ENCODE assay signal across 16 cellular contexts in the genomic region with DNA sequence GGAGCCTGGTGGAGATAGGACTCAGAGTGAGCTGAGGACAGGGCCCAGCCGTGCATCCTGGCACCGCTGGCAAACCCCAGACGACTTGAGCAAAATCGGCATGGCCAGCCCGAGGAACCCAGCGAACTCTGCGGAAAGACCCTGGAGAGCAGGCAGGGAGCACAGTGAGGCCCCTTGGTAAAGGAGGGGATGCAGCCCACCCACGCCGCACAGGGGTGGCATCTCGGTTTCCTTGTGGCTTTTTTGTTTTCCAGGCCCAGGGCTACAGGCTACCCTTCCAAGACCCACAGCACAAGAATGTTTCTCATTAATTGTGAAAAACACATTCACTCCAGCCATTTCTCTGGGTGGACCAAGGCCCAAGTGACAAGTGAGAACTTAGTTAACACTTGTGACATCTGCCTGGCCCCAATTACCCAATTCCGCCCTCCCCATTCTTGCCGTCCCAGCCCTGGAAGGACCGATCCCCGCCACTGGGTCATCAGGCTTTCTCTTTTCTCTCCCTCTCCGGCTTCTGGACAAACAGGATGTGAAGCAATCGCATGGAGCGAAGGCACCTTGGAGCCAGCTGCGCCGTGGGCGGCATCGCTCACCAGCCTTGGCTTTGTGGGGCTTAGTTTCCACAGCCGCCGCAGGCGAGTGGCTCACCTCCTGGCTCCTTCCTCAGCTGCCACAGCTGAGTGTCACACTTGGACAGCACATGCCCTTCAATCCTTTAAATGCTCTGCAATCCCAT.
A peak's percentile ranks its signal among the peaks of the same experiment; 100 is the strongest.
DNase-seq lines count a peak whose midpoint lies in the region; ATAC-seq, FAIRE-seq and TF ChIP-seq lines count a peak whose summit lies in the region.
"Had no signal": no experiment of that assay in that cellular context is flagged by ENCODE, and none has a peak within 500 bp of the region (broad histone marks: within the 10 kb centered on the region; RNA-seq: fewer than 3 reads in every experiment).

No MANE protein-coding gene starts in this region.

- H3K27ac ChIP-seq in small intestine (ENCODE audit: low read depth in 1 of 2, low read length in 1 of 2) = no peak overlapping the region
- H3K27ac ChIP-seq: esophagus muscularis mucosa, prostate gland had no signal

- FAIRE-seq in small intestine (lab: Jason Lieb, UNC) = no peak

- H3K4me1 Mint-ChIP-seq in HFFc6 (ENCODE audit: low read depth) (peaks cover 22% of the 10 kb centered on the region), MCF 10A (ENCODE audit: insufficient read depth, unreplicated experiment) (peaks cover 24% of the 10 kb centered on the region), nephron progenitor cell (peaks cover 21% of the 10 kb centered on the region)
- H3K4me1 Mint-ChIP-seq: activated naive CD8-positive, alpha-beta T cell treated with anti-CD3 and anti-CD28 coated beads, Interleukin-2, amount 50 U/mL, for 24 hours; B cell; IgD-negative memory B cell had no signal

- H3K27ac Mint-ChIP-seq in HFFc6 (peak overlapping the region; percentile 76; the same call in 1 of the 2 replicates), MCF 10A (ENCODE audit: low read depth, unreplicated experiment) (peak overlapping the region; percentile 33), nephron progenitor cell (peak overlapping the region; percentile 24)
- H3K27ac Mint-ChIP-seq: activated naive CD8-positive, alpha-beta T cell treated with anti-CD3 and anti-CD28 coated beads, Interleukin-2, amount 50 U/mL, for 24 hours; B cell; GM23338; IgD-negative memory B cell had no signal

- H3K36me3 Mint-ChIP-seq in HFFc6 (ENCODE audit: low read depth) (no peaks in the 10 kb centered on the region; the same call in 1 of the 2 replicates), MCF 10A (ENCODE audit: insufficient read depth, unreplicated experiment) (no peaks in the 10 kb centered on the region), nephron progenitor cell (ENCODE audit: low read depth) (peaks cover 23% of the 10 kb centered on the region)
- H3K36me3 Mint-ChIP-seq: IgD-negative memory B cell had no signal

- CTCF ChIA-PET in BJ (lab: Yijun Ruan, JAX) (interaction anchor here (1.1 kb wide), 1 partner anchor 17 kb away, joined by 3 read pairs; no protein-coding TSS in a partner anchor), MCF 10A (lab: Yijun Ruan, JAX) (interaction anchor here (0.7 to 1.4 kb wide), 2 partner anchors 14 to 153 kb away, joined by 3 to 4 read pairs; no protein-coding TSS in a partner anchor)

- TF ChIP-seq CTCF in BJ (IDR thresholded peaks at IDR 0.05; ENCODE audit: insufficient read depth, low read depth, low read length) (no peak), HFFc6 (IDR thresholded peaks at IDR 0.05) (no peak), MCF 10A (IDR thresholded peaks at IDR 0.05; ENCODE audit: unreplicated experiment) (no peak), nephron progenitor cell (IDR thresholded peaks at IDR 0.05) (no peak)

- H3K9me3 ChIP-seq in small intestine (ENCODE audit: control insufficient read depth, low read depth) = no peaks in the 10 kb centered on the region
- H3K9me3 ChIP-seq: esophagus muscularis mucosa, prostate gland had no signal

- peak; percentile 62 for DNase-seq in BJ (ENCODE audit: low read depth)
- peak; percentile 78 for DNase-seq in HFFc6
- DNase-seq in MCF 10A (ENCODE audit: unreplicated experiment) = peak; percentile 92
- DNase-seq in nephron progenitor cell = no peak
- no peak for DNase-seq in GOT3 (lab: John Stamatoyannopoulos, UW)
- no peak for DNase-seq in small intestine
- DNase-seq in SKM-1 treated with dmso at 0.1 percent for 144 hours (lab: John Stamatoyannopoulos, UW; ENCODE audit: unreplicated experiment) = no peak
- DNase-seq: activated naive CD8-positive, alpha-beta T cell treated with anti-CD3 and anti-CD28 coated beads, Interleukin-2, amount 50 U/mL, for 24 hours; dermis blood vessel endothelial cell; NCI-H1092 treated with DMSO at 0.1 percent for 48 hours had no signal

- H3K4me3 ChIP-seq in BJ (ENCODE audit: low read depth, low read length) (no peak overlapping the region), small intestine (ENCODE audit: low read depth in 1 of 2, low read length in 2 of 2) (no peak overlapping the region)
- H3K4me3 ChIP-seq: esophagus muscularis mucosa, GM23338, prostate gland had no signal

- POLR2A ChIA-PET in BJ (lab: Charles Lee) (no interaction called here), MCF 10A (lab: Yijun Ruan, JAX) (interaction anchor here (0.7 to 1.2 kb wide), 5 partner anchors 14 to 389 kb away, joined by 3 to 5 read pairs (median 3); no protein-coding TSS in a partner anchor)

- intact Hi-C loops in MCF 10A (cut with micrococcal nuclease) = no loop called here

- H3K27me3 Mint-ChIP-seq in HFFc6 (ENCODE audit: insufficient read depth) (peaks cover 8% of the 10 kb centered on the region; the same call in 1 of the 2 replicates), MCF 10A (ENCODE audit: insufficient read depth, unreplicated experiment) (no peaks in the 10 kb centered on the region), nephron progenitor cell (ENCODE audit: low read depth, poor library complexity) (peaks cover 3% of the 10 kb centered on the region)
- H3K27me3 Mint-ChIP-seq: activated naive CD8-positive, alpha-beta T cell treated with anti-CD3 and anti-CD28 coated beads, Interleukin-2, amount 50 U/mL, for 24 hours; B cell; IgD-negative memory B cell had no signal

- no peaks in the 10 kb centered on the region for H3K36me3 ChIP-seq in BJ (ENCODE audit: control insufficient read depth, insufficient read depth, low read length)
- H3K36me3 ChIP-seq in small intestine (ENCODE audit: control insufficient read depth in 2 of 2, insufficient read depth in 2 of 2, low read length in 2 of 2) = no peaks in the 10 kb centered on the region
- H3K36me3 ChIP-seq: esophagus muscularis mucosa, prostate gland had no signal

- no peaks in the 10 kb centered on the region for H3K4me1 ChIP-seq in small intestine (ENCODE audit: control insufficient read depth in 2 of 2, insufficient read depth in 1 of 2, low read depth in 1 of 2, low read length in 1 of 2)
- H3K4me1 ChIP-seq: esophagus muscularis mucosa, prostate gland had no signal

- 81 to 88% (median 87%) methylated on average over 24 of the region's 24 CpGs for WGBS in small intestine, 3 donors

- no peak for ATAC-seq in GM19467 (IDR thresholded peaks at IDR 0.05; ENCODE audit: unreplicated experiment)
- ATAC-seq: activated naive CD8-positive, alpha-beta T cell treated with anti-CD3 and anti-CD28 coated beads, Interleukin-2, amount 50 U/mL, for 24 hours; GM23338 had no signal

- no TSS peak for BruUV-seq in MCF 10A (replicated peaks; lab: Mats Ljungman, UMichigan)

- H3K27me3 ChIP-seq in BJ (ENCODE audit: control insufficient read depth, insufficient read depth, low read length) (peaks cover 2% of the 10 kb centered on the region), small intestine (ENCODE audit: control insufficient read depth in 2 of 2, insufficient read depth in 2 of 2, low read length in 2 of 2) (no peaks in the 10 kb centered on the region)

- H3K4me3 Mint-ChIP-seq in HFFc6 (peak overlapping the region; percentile 16; the same call in 1 of the 2 replicates), MCF 10A (ENCODE audit: unreplicated experiment) (no peak overlapping the region), nephron progenitor cell (no peak overlapping the region)
- H3K4me3 Mint-ChIP-seq: activated naive CD8-positive, alpha-beta T cell treated with anti-CD3 and anti-CD28 coated beads, Interleukin-2, amount 50 U/mL, for 24 hours; B cell; GM23338; IgD-negative memory B cell had no signal

- H3K9me3 Mint-ChIP-seq in HFFc6 (no peaks in the 10 kb centered on the region), MCF 10A (ENCODE audit: unreplicated experiment) (peaks cover 1% of the 10 kb centered on the region), nephron progenitor cell (no peaks in the 10 kb centered on the region)
- H3K9me3 Mint-ChIP-seq: activated naive CD8-positive, alpha-beta T cell treated with anti-CD3 and anti-CD28 coated beads, Interleukin-2, amount 50 U/mL, for 24 hours; GM23338; IgD-negative memory B cell had no signal

Comparison
In these comparisons a context has a peak if more than half of its experiments do, and no peak if none do; other contexts are left out.
1. DNase-seq: peak in BJ (single experiment), HFFc6 (single experiment) and MCF 10A (single experiment); none in nephron progenitor cell (single experiment), GOT3 (single experiment), small intestine (single experiment) and SKM-1 treated with dmso at 0.1 percent for 144 hours (single experiment).
2. H3K27ac Mint-ChIP-seq: peak in every context shown above with its lines; median percentile 76 in HFFc6; 33 in MCF 10A; 24 in nephron progenitor cell.